Comparison of ENCODE assay signal across 1 cellular context in genomic region chrX:48890296-48890925, GRCh38.
TF ChIP-seq lines count a peak whose summit lies in the region.

No MANE protein-coding gene starts in this region.

TF ChIP-seq in HepG2, 621 proteins besides CTCF, POLR2A, EP300 and RAD21:
- TF ChIP-seq ZNF329 (CRISPR knock-in tag; IDR thresholded peaks at IDR 0.05; ENCODE audit: low read depth) (peak; percentile 95), ZNF629 (CRISPR knock-in tag; conservative IDR thresholded peaks at IDR 0.05) (no peak)
